Comparison of ENCODE assay signal across 9 cellular contexts in genomic region chr10:47152861-47153349, GRCh38.
A peak's percentile ranks its signal among the peaks of the same experiment; 100 is the strongest.
DNase-seq lines count a peak whose midpoint lies in the region; TF ChIP-seq lines count a peak whose summit lies in the region.
"Had no signal": no experiment of that assay in that cellular context is flagged by ENCODE, and none has a peak within 500 bp of the region (broad histone marks: within the 10 kb centered on the region; RNA-seq: fewer than 3 reads in every experiment).

No MANE protein-coding gene starts in this region.

- H3K4me1 Mint-ChIP-seq in brain = no peaks in the 10 kb centered on the region
- no peaks in the 10 kb centered on the region for H3K4me1 Mint-ChIP-seq in neural crest cell

- H3K9me3 ChIP-seq in effector memory CD4-positive, alpha-beta T cell (ENCODE audit: control insufficient read depth, low read length) = peaks cover 4% of the 10 kb centered on the region
- H3K9me3 ChIP-seq: testis had no signal

- H3K4me3 Mint-ChIP-seq in brain = no peak overlapping the region
- H3K4me3 Mint-ChIP-seq in neural crest cell = no peak overlapping the region

- intact Hi-C loops in head of caudate nucleus (cut with DNase I) = no loop called here

- H3K36me3 Mint-ChIP-seq in brain = no peaks in the 10 kb centered on the region
- peaks cover 5% of the 10 kb centered on the region for H3K36me3 Mint-ChIP-seq in neural crest cell (ENCODE audit: low read depth)

- DNase-seq in EL = peak; percentile 30
- DNase-seq in neural crest cell (ENCODE audit: low read depth, low spot score) = no peak
- no peak for DNase-seq in SHP77 treated with DMSO at 0.1 percent for 48 hours (lab: John Stamatoyannopoulos, UW)
- no peak for DNase-seq in effector memory CD4-positive, alpha-beta T cell
- no peak for DNase-seq in activated gamma-delta T cell treated with Interleukin-2 at 50 U/mL for 16 hours
- DNase-seq in head of caudate nucleus = no peak
- DNase-seq: testis had no signal

- H3K36me3 ChIP-seq in effector memory CD4-positive, alpha-beta T cell (ENCODE audit: control insufficient read depth, insufficient read depth, low read length) = no peaks in the 10 kb centered on the region

- H3K27ac Mint-ChIP-seq in brain (no peak overlapping the region), neural crest cell (ENCODE audit: unreplicated experiment) (no peak overlapping the region)

- peak; percentile 48 for TF ChIP-seq CTCF in LNCAP (IDR thresholded peaks at IDR 0.05)
- TF ChIP-seq CTCF in brain (conservative IDR thresholded peaks at IDR 0.05) = peak; percentile 18 to 55
- TF ChIP-seq CTCF in neural crest cell (conservative IDR thresholded peaks at IDR 0.05) = peak; percentile 56

- H3K27me3 ChIP-seq in effector memory CD4-positive, alpha-beta T cell (replicated peaks; ENCODE audit: control insufficient read depth, insufficient read depth, low read length, poor library complexity, severe bottlenecking) = no peaks in the 10 kb centered on the region
- H3K27me3 ChIP-seq: testis had no signal

- peaks cover 16 to 34% (median 20%) of the 10 kb centered on the region in 5 experiments for H3K9me3 Mint-ChIP-seq in brain
- H3K9me3 Mint-ChIP-seq in neural crest cell = peaks cover 24% of the 10 kb centered on the region

- H3K27me3 Mint-ChIP-seq in brain (peaks cover 14% of the 10 kb centered on the region), neural crest cell (ENCODE audit: low read depth) (no peaks in the 10 kb centered on the region)

- no peaks in the 10 kb centered on the region for H3K4me1 ChIP-seq in effector memory CD4-positive, alpha-beta T cell (ENCODE audit: control insufficient read depth, insufficient read depth, low read length, poor library complexity, severe bottlenecking)
- H3K4me1 ChIP-seq: testis had no signal

- no peak overlapping the region for H3K4me3 ChIP-seq in effector memory CD4-positive, alpha-beta T cell (ENCODE audit: insufficient read depth, low read depth, low read length, poor library complexity, severe bottlenecking)
- H3K4me3 ChIP-seq: testis had no signal

- H3K27ac ChIP-seq in effector memory CD4-positive, alpha-beta T cell (ENCODE audit: insufficient read depth, low read length, poor library complexity, severe bottlenecking) = no peak overlapping the region
- H3K27ac ChIP-seq: testis had no signal
